ENCODE assay signal across 12 cellular contexts in genomic region chr4:85932371-85933305, GRCh38.
DNase-seq lines count a peak whose midpoint lies in the region; ATAC-seq, FAIRE-seq and TF ChIP-seq lines count a peak whose summit lies in the region.
"Had no signal": no experiment of that assay in that cellular context is flagged by ENCODE, and none has a peak within 500 bp of the region (broad histone marks: within the 10 kb centered on the region; RNA-seq: fewer than 3 reads in every experiment).

No MANE protein-coding gene starts in this region.

- in situ Hi-C loops in astrocyte of the spinal cord (cut with HindIII; ENCODE audit: low sequenced_read_pairs) (no loop called here), gastrocnemius medialis (cut with MboI; ENCODE audit: low sequenced_read_pairs in 4 of 4) (no loop called here)

- H3K27ac ChIP-seq in kidney (ENCODE audit: low read depth in 2 of 2, low read length in 2 of 2), result peak overlapping the region; percentile 93 to 96
- no peak overlapping the region for H3K27ac ChIP-seq in gastrocnemius medialis
- H3K27ac ChIP-seq: vagina had no signal

- H3K9ac ChIP-seq in ES-I3 (ENCODE audit: low read depth, low read length), result peak overlapping the region; percentile 37; the same call in 1 of the 2 replicates
- peak overlapping the region; percentile 34 to 89 for H3K9ac ChIP-seq in kidney (ENCODE audit: low read length in 2 of 2)

- intact Hi-C loops in kidney (cut with DNase I) (no loop called here), gastrocnemius medialis (cut with DNase I; ENCODE audit: low total_unique reads) (no loop called here)

- TF ChIP-seq POLR2A in gastrocnemius medialis (IDR thresholded peaks at IDR 0.05), result no peak

- H3K36me3 ChIP-seq in ES-I3 (ENCODE audit: insufficient read depth, low read length) (no peaks in the 10 kb centered on the region), kidney (ENCODE audit: control insufficient read depth in 1 of 2, insufficient read depth in 2 of 2, low read length in 2 of 2) (peaks cover 0 to 4% of the 10 kb centered on the region in 2 donors), gastrocnemius medialis (no peaks in the 10 kb centered on the region), BE2C (no peaks in the 10 kb centered on the region)
- H3K36me3 ChIP-seq: vagina had no signal

- H3K4me1 ChIP-seq in ES-I3 (ENCODE audit: insufficient read depth, low read length), result peaks cover 28% of the 10 kb centered on the region
- H3K4me1 ChIP-seq in kidney (ENCODE audit: control insufficient read depth in 1 of 2, insufficient read depth in 1 of 2, low read depth in 1 of 2, low read length in 2 of 2), result peaks cover 19% of the 10 kb centered on the region in 2 donors
- H3K4me1 ChIP-seq in gastrocnemius medialis, result peaks cover 10 to 22% of the 10 kb centered on the region in 2 donors
- no peaks in the 10 kb centered on the region for H3K4me1 ChIP-seq in BE2C

- FAIRE-seq in kidney (lab: Jason Lieb, UNC), result no peak

- H3K4me3 ChIP-seq in astrocyte of the spinal cord (ENCODE audit: low read depth, low read length) (peak overlapping the region; percentile 7), kidney (ENCODE audit: low read length in 2 of 2) (peak overlapping the region; percentile 77 to 79), gastrocnemius medialis (peak overlapping the region in 3 of 4 donors; percentile 6 to 17 (median 9)), BE2C (ENCODE audit: low read depth, low read length) (no peak overlapping the region)

- DNase-seq in astrocyte of the spinal cord (ENCODE audit: low read depth, low spot score) (peak; percentile 58), kidney (peak; percentile 70), gastrocnemius medialis (no peak), ureter (ENCODE audit: low spot score) (no peak), BE2C (no peak)
- DNase-seq in activated CD8-positive, alpha-beta memory T cell treated with anti-CD3 and anti-CD28 coated beads, Interleukin-2, amount 50 U/mL, for 4 hours, result no peak
- DNase-seq: central memory CD4-positive, alpha-beta T cell; NK-92 treated with Interleukin-12 subunit alpha and Interleukin-12 subunit beta, amount 100 ng/mL, for 24 hours; T-cell had no signal

- ATAC-seq in gastrocnemius medialis (no peak), HG03457 (IDR thresholded peaks at IDR 0.05; ENCODE audit: unreplicated experiment) (no peak)
- ATAC-seq: T-cell had no signal

- no peaks in the 10 kb centered on the region for H3K9me3 ChIP-seq in ES-I3 (ENCODE audit: control insufficient read depth, insufficient read depth, low read length)
- H3K9me3 ChIP-seq in kidney (ENCODE audit: control insufficient read depth in 1 of 2, low read length in 2 of 2), result no peaks in the 10 kb centered on the region
- no peaks in the 10 kb centered on the region for H3K9me3 ChIP-seq in gastrocnemius medialis
- H3K9me3 ChIP-seq in BE2C, result no peaks in the 10 kb centered on the region
- H3K9me3 ChIP-seq: vagina had no signal

- no peak for TF ChIP-seq CTCF in astrocyte of the spinal cord (IDR thresholded peaks at IDR 0.05; ENCODE audit: low read depth, low read length)
- no peak for TF ChIP-seq CTCF in kidney (IDR thresholded peaks at IDR 0.05; ENCODE audit: borderline replicate concordance, extremely low read depth, insufficient read depth)
- no peak for TF ChIP-seq CTCF in gastrocnemius medialis (IDR thresholded peaks at IDR 0.05 in 4 of 5, conservative IDR thresholded peaks at IDR 0.05 in 1 of 5)
- no peak for TF ChIP-seq CTCF in BE2C (IDR thresholded peaks at IDR 0.05; ENCODE audit: low read depth, low read length)

- no peaks in the 10 kb centered on the region for H3K27me3 ChIP-seq in gastrocnemius medialis
- H3K27me3 ChIP-seq in BE2C, result no peaks in the 10 kb centered on the region
- H3K27me3 ChIP-seq: vagina had no signal

Comparison
In these comparisons a context has a peak if more than half of its experiments do, and no peak if none do; other contexts are left out.
1. DNase-seq: peak in astrocyte of the spinal cord (single experiment) and kidney (single experiment); none in gastrocnemius medialis (0 of 2), ureter (single experiment), activated CD8-positive, alpha-beta memory T cell treated with anti-CD3 and anti-CD28 coated beads, Interleukin-2, amount 50 U/mL, for 4 hours (single experiment) and BE2C (single experiment).
2. H3K27ac ChIP-seq: peak in kidney (2 of 2); none in gastrocnemius medialis (0 of 4).